In genomic region chr2:132202866-132203265, GRCh38 we compare ENCODE assay signal across 19 cellular contexts. TPM values are rescaled to one million over a fixed set of nuclear protein-coding genes. Genes with fewer than 3 reads are reported as not detected.
"Had no signal": no experiment of that assay in that cellular context is flagged by ENCODE, and none has a peak within 500 bp of the region (broad histone marks: within the 10 kb centered on the region; RNA-seq: fewer than 3 reads in every experiment).

No MANE protein-coding gene starts in this region.

RNA-seq across cellular contexts. Expression of gene ANKRD30BL, which starts 41.1 kb away (rescaled TPM):
- total RNA-seq: dermis microvascular lymphatic vessel endothelial cell, esophagus mucosa, esophagus squamous epithelium, gastrocnemius medialis, glomerular endothelial cell, heart right ventricle, kidney epithelial cell, left cardiac atrium, left lung, left ventricle myocardium superior, lower leg skin, lower lobe of right lung, lung microvascular endothelial cell, mesenteric fat pad, mesothelial cell of epicardium, mucosa of descending colon, myocyte had no signal
- polyA plus RNA-seq: heart right ventricle; keratinocyte; naive thymus-derived CD8-positive, alpha-beta T cell had no signal
